In the genomic region with DNA sequence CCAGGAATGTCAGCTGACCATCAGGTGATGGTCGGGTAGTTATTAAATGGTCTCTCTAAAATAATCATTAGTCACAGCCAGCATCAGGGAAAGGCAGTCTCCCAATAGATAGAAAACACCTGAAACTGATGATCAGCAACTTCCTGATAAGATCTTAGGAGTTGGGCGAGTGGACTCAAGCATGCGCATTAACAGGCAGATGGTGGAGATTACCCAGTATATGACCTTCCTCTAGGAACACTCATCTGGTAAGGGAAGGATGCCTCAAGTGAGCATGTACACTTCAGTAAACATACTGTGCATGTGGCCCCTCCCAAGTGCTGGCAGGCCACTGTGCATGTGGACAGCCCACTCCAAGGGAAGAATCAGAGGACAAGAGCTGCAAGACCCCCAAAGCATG, we compare ENCODE assay signal across 20 cellular contexts.
DNase-seq lines count a peak whose midpoint lies in the region; ATAC-seq, FAIRE-seq and TF ChIP-seq lines count a peak whose summit lies in the region.
"Had no signal": no experiment of that assay in that cellular context is flagged by ENCODE, and none has a peak within 500 bp of the region (broad histone marks: within the 10 kb centered on the region; RNA-seq: fewer than 3 reads in every experiment).

No MANE protein-coding gene starts in this region.

- TF ChIP-seq POLR2A in K562 (conservative IDR thresholded peaks at IDR 0.05) = no peak

- no peaks in the 10 kb centered on the region for H3K79me1 ChIP-seq in mesendoderm (ENCODE audit: low read length)

- H3K27ac ChIP-seq in Karpas-422 (ENCODE audit: low read length) = peak overlapping the region; percentile 83; the same call in 1 of the 2 replicates
- no peak overlapping the region for H3K27ac ChIP-seq in K562 (ENCODE audit: extremely low read depth, low read depth, low read length)
- H3K27ac ChIP-seq in mesendoderm (ENCODE audit: low read depth, low read length) = peak overlapping the region; percentile 77
- H3K27ac ChIP-seq in WERI-Rb-1 = no peak overlapping the region
- H3K27ac ChIP-seq: C4-2B had no signal

- H3K27me3 ChIP-seq in Karpas-422 (ENCODE audit: low read length) (no peaks in the 10 kb centered on the region), K562 (ENCODE audit: control insufficient read depth in 2 of 2, insufficient read depth in 2 of 2, low read length in 2 of 2) (peaks cover 0 to 4% of the 10 kb centered on the region in 2 experiments; a peak in 1 of 5 replicates), mesendoderm (ENCODE audit: insufficient read depth, low read length, poor library complexity) (no peaks in the 10 kb centered on the region), WERI-Rb-1 (ENCODE audit: insufficient read depth, low read depth, severe bottlenecking) (no peaks in the 10 kb centered on the region)

- DNase-seq in HFF-Myc (ENCODE audit: extremely low read depth, low read depth) = peak; percentile 6
- DNase-seq in Karpas-422 = no peak
- DNase-seq in K562 (ENCODE audit: extremely low read depth in 1 of 4, low spot score in 3 of 4) = no peak
- DNase-seq in mesendoderm = peak; percentile 42
- no peak for DNase-seq in NAMALWA (ENCODE audit: low spot score)
- DNase-seq in WERI-Rb-1 = no peak
- DNase-seq: ACHN; CD4-positive, alpha-beta memory T cell; HCEC 1CT; HFFc6; IMR-90; KBM-7 had no signal

- 0% methylated on average over 3 of the region's 3 CpGs for WGBS in K562 (ENCODE audit: insufficient coverage, low coverage, missing lambda C conversion rate)
- no CpG with 5 or more reads among the region's 3 CpGs for WGBS in mesendoderm (ENCODE audit: extremely low coverage, insufficient coverage, low lambda C conversion rate)

- peaks cover 86% of the 10 kb centered on the region for H3K4me1 ChIP-seq in Karpas-422 (ENCODE audit: low read length)
- no peaks in the 10 kb centered on the region for H3K4me1 ChIP-seq in K562 (replicated peaks in 1 of 2; ENCODE audit: control insufficient read depth in 2 of 2, insufficient read depth in 2 of 2, low read length in 2 of 2)
- peaks cover 43% of the 10 kb centered on the region for H3K4me1 ChIP-seq in mesendoderm (ENCODE audit: control insufficient read depth, low read depth, low read length)

- in situ Hi-C loops in K562 (cut with MboI) = no loop called here

- no peaks in the 10 kb centered on the region for H3K79me2 ChIP-seq in Karpas-422 (ENCODE audit: low read length)
- H3K79me2 ChIP-seq in K562 (ENCODE audit: control insufficient read depth, insufficient read depth, low read length) = no peaks in the 10 kb centered on the region
- H3K79me2 ChIP-seq in mesendoderm (ENCODE audit: control insufficient read depth, insufficient read depth, low read length) = no peaks in the 10 kb centered on the region

- H3K36me3 ChIP-seq in Karpas-422 (ENCODE audit: insufficient read depth, low read length) (no peaks in the 10 kb centered on the region), K562 (ENCODE audit: control insufficient read depth, insufficient read depth, low read length) (no peaks in the 10 kb centered on the region), mesendoderm (ENCODE audit: control insufficient read depth, insufficient read depth, low read length) (no peaks in the 10 kb centered on the region), WERI-Rb-1 (no peaks in the 10 kb centered on the region)

- no peak overlapping the region for H3K23ac ChIP-seq in mesendoderm (ENCODE audit: low read length)

- no peak overlapping the region for H2AFZ ChIP-seq in Karpas-422 (ENCODE audit: low read length)
- H2AFZ ChIP-seq in K562 (ENCODE audit: low read depth, low read length) = no peak overlapping the region
- H2AFZ ChIP-seq: GM23338 had no signal

- TF ChIP-seq EP300 in K562 (IDR thresholded peaks at IDR 0.05; ENCODE audit: low read length) = no peak

- peak overlapping the region; percentile 96 for H2BK120ac ChIP-seq in mesendoderm (ENCODE audit: low read depth, low read length)

- H3K9me1 ChIP-seq in K562 (ENCODE audit: control insufficient read depth, insufficient read depth, low read length) = no peaks in the 10 kb centered on the region

- H3K9me2 ChIP-seq in Karpas-422 (replicated peaks; ENCODE audit: insufficient read depth, low read length) = no peaks in the 10 kb centered on the region

- H3K9me3 ChIP-seq in Karpas-422 (ENCODE audit: low read length) (no peaks in the 10 kb centered on the region), K562 (replicated peaks; ENCODE audit: control insufficient read depth, insufficient read depth, low read depth, low read length) (no peaks in the 10 kb centered on the region), WERI-Rb-1 (ENCODE audit: severe bottlenecking) (no peaks in the 10 kb centered on the region)

- H3K56ac ChIP-seq in mesendoderm (ENCODE audit: low read length) = peak overlapping the region; percentile 89

- no peak overlapping the region for H3K4me3 ChIP-seq in HFF-Myc (replicated peaks; ENCODE audit: low read depth, low read length)
- H3K4me3 ChIP-seq in Karpas-422 (ENCODE audit: low read length) = no peak overlapping the region
- no peak overlapping the region for H3K4me3 ChIP-seq in K562
- H3K4me3 ChIP-seq in mesendoderm (ENCODE audit: low read length) = no peak overlapping the region
- no peak overlapping the region for H3K4me3 ChIP-seq in WERI-Rb-1 (ENCODE audit: low read depth, low read length)
- H3K4me3 ChIP-seq: GM23338 had no signal

- CTCF ChIA-PET in K562 (lab: Yijun Ruan, JAX; ENCODE audit: low intra/inter-chr PET ratio) = no interaction called here

- peak overlapping the region; percentile 93 for H3K4ac ChIP-seq in mesendoderm (ENCODE audit: low read depth, low read length)

- BruUV-seq in K562 (replicated peaks; lab: Mats Ljungman, UMichigan) = no TSS peak

- no peak for TF ChIP-seq RAD21 in K562 (CRISPR knock-in tag; conservative IDR thresholded peaks at IDR 0.05 in 1 of 2, IDR thresholded peaks at IDR 0.05 in 1 of 2)

- peak overlapping the region; percentile 99 for H2BK5ac ChIP-seq in mesendoderm (ENCODE audit: low read length)

- H2AK5ac ChIP-seq in mesendoderm (ENCODE audit: low read length) = peak overlapping the region; percentile 87

- intact Hi-C loops in K562 (cut with micrococcal nuclease) = no loop called here

- TF ChIP-seq CTCF in HFF-Myc (IDR thresholded peaks at IDR 0.05; ENCODE audit: low read depth, low read length, missing control alignments) (no peak), K562 (IDR thresholded peaks at IDR 0.05 in 2 of 3, conservative IDR thresholded peaks at IDR 0.05 in 1 of 3; ENCODE audit: insufficient read depth in 2 of 3, low read depth in 1 of 3, low read length in 3 of 3) (no peak), WERI-Rb-1 (IDR thresholded peaks at IDR 0.05; ENCODE audit: low read depth, low read length) (no peak)

- H4K8ac ChIP-seq in mesendoderm (ENCODE audit: low read depth, low read length) = no peak overlapping the region

- H3K18ac ChIP-seq in mesendoderm (ENCODE audit: low read length) = peak overlapping the region; percentile 94

- peak overlapping the region; percentile 9 for H4K5ac ChIP-seq in mesendoderm (ENCODE audit: low read length)

- ATAC-seq in K562 (no peak), GM21360 (IDR thresholded peaks at IDR 0.05; ENCODE audit: unreplicated experiment) (no peak)
- ATAC-seq: GM23338 had no signal

- H3K4me2 ChIP-seq in Karpas-422 (ENCODE audit: low read depth, low read length, poor library complexity, severe bottlenecking) (no peak overlapping the region), K562 (ENCODE audit: insufficient read depth, low read length) (no peak overlapping the region), mesendoderm (ENCODE audit: low read length) (no peak overlapping the region)
- H3K4me2 ChIP-seq: GM23338 had no signal

- no peaks in the 10 kb centered on the region for H4K20me1 ChIP-seq in Karpas-422 (ENCODE audit: insufficient read depth, low read depth, low read length)
- no peaks in the 10 kb centered on the region for H4K20me1 ChIP-seq in K562 (replicated peaks; ENCODE audit: control insufficient read depth, insufficient read depth, low read length)

- H2BK15ac ChIP-seq in mesendoderm (replicated peaks; ENCODE audit: low read depth) = no peak overlapping the region

- no peak overlapping the region for H3K9ac ChIP-seq in Karpas-422 (ENCODE audit: low read length)
- no peak overlapping the region for H3K9ac ChIP-seq in K562 (ENCODE audit: insufficient read depth in 1 of 2, low read depth in 2 of 2, low read length in 2 of 2)
- peak overlapping the region; percentile 68 for H3K9ac ChIP-seq in mesendoderm (ENCODE audit: low read length)

- FAIRE-seq in K562 (lab: Jason Lieb, UNC) = no peak
- FAIRE-seq: A204.1, G401.6, GM12891, H54, HTR-8/SVneo had no signal

- POLR2A ChIA-PET in K562 (lab: Yijun Ruan, JAX) = no interaction called here

TF ChIP-seq in K562, 482 proteins besides CTCF, POLR2A, EP300 and RAD21:
- TF ChIP-seq SMAD1 (IDR thresholded peaks at IDR 0.05; ENCODE audit: low read depth, low read length, partially characterized antibody) (no peak), POLR2G (IDR thresholded peaks at IDR 0.05; ENCODE audit: low read depth, low read length) (no peak), PML (IDR thresholded peaks at IDR 0.05; ENCODE audit: low read length) (no peak), NRF1 (conservative IDR thresholded peaks at IDR 0.05 in 1 of 2, IDR thresholded peaks at IDR 0.05 in 1 of 2) (peak; percentile 44 to 56)
- TF ChIP-seq, protein P1, sequence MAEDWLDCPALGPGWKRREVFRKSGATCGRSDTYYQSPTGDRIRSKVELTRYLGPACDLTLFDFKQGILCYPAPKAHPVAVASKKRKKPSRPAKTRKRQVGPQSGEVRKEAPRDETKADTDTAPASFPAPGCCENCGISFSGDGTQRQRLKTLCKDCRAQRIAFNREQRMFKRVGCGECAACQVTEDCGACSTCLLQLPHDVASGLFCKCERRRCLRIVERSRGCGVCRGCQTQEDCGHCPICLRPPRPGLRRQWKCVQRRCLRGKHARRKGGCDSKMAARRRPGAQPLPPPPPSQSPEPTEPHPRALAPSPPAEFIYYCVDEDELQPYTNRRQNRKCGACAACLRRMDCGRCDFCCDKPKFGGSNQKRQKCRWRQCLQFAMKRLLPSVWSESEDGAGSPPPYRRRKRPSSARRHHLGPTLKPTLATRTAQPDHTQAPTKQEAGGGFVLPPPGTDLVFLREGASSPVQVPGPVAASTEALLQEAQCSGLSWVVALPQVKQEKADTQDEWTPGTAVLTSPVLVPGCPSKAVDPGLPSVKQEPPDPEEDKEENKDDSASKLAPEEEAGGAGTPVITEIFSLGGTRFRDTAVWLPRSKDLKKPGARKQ (CRISPR knock-in tag; IDR thresholded peaks at IDR 0.05) = no peak

Comparison
In these comparisons a context has a peak if more than half of its experiments do, and no peak if none do; other contexts are left out.
1. DNase-seq: peak in HFF-Myc (single experiment) and mesendoderm (single experiment); none in Karpas-422 (single experiment), K562 (0 of 4), NAMALWA (single experiment) and WERI-Rb-1 (single experiment).
2. H3K27ac ChIP-seq: peak in Karpas-422 (single experiment) and mesendoderm (single experiment); none in K562 (single experiment) and WERI-Rb-1 (single experiment).